In the genomic region with DNA sequence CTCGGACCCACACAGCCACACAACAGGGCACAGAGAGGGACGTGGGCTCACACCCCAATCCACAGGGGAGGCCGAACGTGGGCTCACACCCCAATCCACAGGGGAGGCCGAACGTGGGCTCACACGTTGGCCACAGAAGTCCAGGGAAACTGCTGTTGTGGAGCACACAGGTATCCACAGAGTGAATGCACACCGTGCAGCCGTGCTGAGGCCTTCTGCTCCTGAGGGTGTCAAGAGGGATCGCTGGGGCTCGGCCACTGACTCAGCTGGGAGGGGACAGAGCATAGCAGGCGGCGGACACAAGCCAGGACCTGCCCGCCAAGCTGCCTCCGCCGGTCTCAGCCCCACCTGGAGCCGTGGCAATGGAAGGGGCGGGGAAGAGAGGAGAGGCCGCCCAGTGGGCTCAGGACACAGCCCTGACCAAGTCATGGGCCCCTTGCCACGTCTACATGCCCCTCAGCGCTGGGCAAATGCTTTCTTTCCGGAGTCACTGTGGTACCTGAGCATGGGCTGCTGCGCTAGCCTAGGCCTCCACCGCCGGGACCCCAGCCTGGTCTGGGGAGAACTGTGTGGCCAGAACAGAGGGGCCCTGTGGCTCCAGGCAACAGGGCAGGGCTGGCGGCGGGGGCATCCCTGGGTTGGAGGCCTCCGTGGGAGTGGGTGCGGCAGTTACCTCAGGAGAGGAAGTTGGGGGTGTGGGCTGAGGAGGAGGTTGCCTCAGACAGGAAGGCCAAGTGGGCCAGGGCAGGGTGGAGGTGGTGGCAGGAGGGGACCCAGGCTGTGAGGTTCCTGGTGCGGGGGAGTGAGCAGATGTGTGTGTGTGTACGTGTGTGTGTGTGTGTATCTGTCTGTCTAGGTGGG, we compare ENCODE assay signal across 8 cellular contexts. TPM values are rescaled to one million over a fixed set of nuclear protein-coding genes. Genes with fewer than 3 reads are reported as not detected.
DNase-seq lines count a peak whose midpoint lies in the region; ATAC-seq and TF ChIP-seq lines count a peak whose summit lies in the region.

No MANE protein-coding gene starts in this region.

- peak; percentile 66 for TF ChIP-seq POLR2A in Raji (IDR thresholded peaks at IDR 0.05; ENCODE audit: insufficient read depth, low read depth, low read length)

- intact Hi-C loops in tibial artery (cut with DNase I; ENCODE audit: low total_unique reads), result no loop called here

- peak; percentile 38 for ATAC-seq in HG03432 (IDR thresholded peaks at IDR 0.05; ENCODE audit: unreplicated experiment)

- no peaks in the 10 kb centered on the region for H3K36me3 ChIP-seq in kidney epithelial cell (ENCODE audit: control insufficient read depth, insufficient read depth, low read length)
- H3K36me3 ChIP-seq in tibial artery, result no peaks in the 10 kb centered on the region

- H3K4me1 ChIP-seq in tibial artery, result no peaks in the 10 kb centered on the region

- no peaks in the 10 kb centered on the region for H3K27me3 ChIP-seq in kidney epithelial cell (ENCODE audit: control insufficient read depth, insufficient read depth, low read length)
- H3K27me3 ChIP-seq in tibial artery, result peaks cover 0 to 8% of the 10 kb centered on the region in 2 donors

- H3K9me3 ChIP-seq in tibial artery, result no peaks in the 10 kb centered on the region

- H3K4me3 ChIP-seq in kidney epithelial cell (ENCODE audit: low read depth, low read length), result peak overlapping the region; percentile 54
- H3K4me3 ChIP-seq in tibial artery, result no peak overlapping the region

- TF ChIP-seq CTCF in kidney epithelial cell (IDR thresholded peaks at IDR 0.05; ENCODE audit: insufficient read depth, low read length, poor library complexity, severe bottlenecking), result no peak
- TF ChIP-seq CTCF in tibial artery (IDR thresholded peaks at IDR 0.05), result no peak

- DNase-seq in COR-L47 (lab: John Stamatoyannopoulos, UW) (peak; percentile 68), kidney epithelial cell (ENCODE audit: low read depth) (no peak), tibial artery (no peak), putamen (ENCODE audit: low spot score) (no peak)
- peak; percentile 91 for DNase-seq in activated effector memory CD4-positive, alpha-beta T cell treated with anti-CD3 and anti-CD28 coated beads, Interleukin-2, amount 50 U/mL, for 16 hours
- DNase-seq in stimulated activated naive CD4-positive, alpha-beta T cell treated with Interleukin-2 at 50 U/mL for 16 hours (lab: John Stamatoyannopoulos, UW), result peak; percentile 74

- no peak overlapping the region for H3K27ac ChIP-seq in tibial artery

RNA-seq across cellular contexts. Expression of a gene that starts 1.2 kb away (rescaled TPM):
- total RNA-seq in kidney epithelial cell, result 40.3 and 47.2 TPM in 2 replicates

RNA-seq across cellular contexts. Expression of a gene that starts 21.0 kb away (rescaled TPM):
- 27.5 and 43.6 TPM in 2 replicates for total RNA-seq in kidney epithelial cell

RNA-seq across cellular contexts. Expression of a gene that starts 23.8 kb away (rescaled TPM):
- total RNA-seq in kidney epithelial cell, result 8.6 and 12.0 TPM in 2 replicates

RNA-seq across cellular contexts. Expression of a gene that starts 31.6 kb away (rescaled TPM):
- 0.14 TPM in 1 of 2 replicates, not detected in the other for total RNA-seq in kidney epithelial cell

RNA-seq across cellular contexts. Expression of a gene that starts 40.1 kb away (rescaled TPM):
- 0.29 TPM in 1 of 2 replicates, not detected in the other for total RNA-seq in kidney epithelial cell

Comparison
In these comparisons a context has a peak if more than half of its experiments do, and no peak if none do; other contexts are left out.
1. DNase-seq: peak in COR-L47 (single experiment), activated effector memory CD4-positive, alpha-beta T cell treated with anti-CD3 and anti-CD28 coated beads, Interleukin-2, amount 50 U/mL, for 16 hours (single experiment) and stimulated activated naive CD4-positive, alpha-beta T cell treated with Interleukin-2 at 50 U/mL for 16 hours (single experiment); none in kidney epithelial cell (single experiment), tibial artery (0 of 2) and putamen (single experiment).